Comparison of ENCODE assay signal across 17 cellular contexts in the genomic region with DNA sequence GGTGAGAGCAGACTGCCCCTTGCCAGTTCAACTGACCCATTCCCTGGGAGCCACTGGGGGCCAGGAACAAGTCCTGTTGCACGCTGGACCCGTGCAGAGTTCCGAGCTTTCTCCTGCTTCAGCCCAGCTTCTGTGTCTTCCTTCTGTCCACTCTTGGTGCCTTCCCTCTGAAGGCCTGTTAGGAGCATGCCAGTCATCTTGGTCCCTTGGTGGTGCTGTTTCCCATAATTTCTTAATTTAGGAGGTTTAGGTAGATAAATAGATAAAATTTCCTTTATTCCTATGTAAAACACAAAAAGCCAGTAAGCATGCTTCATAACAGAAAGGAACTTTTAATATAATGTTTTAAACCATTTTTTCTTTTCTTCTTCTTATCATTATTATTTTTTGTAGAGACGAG.
DNase-seq lines count a peak whose midpoint lies in the region; ATAC-seq, FAIRE-seq and TF ChIP-seq lines count a peak whose summit lies in the region.
"Had no signal": no experiment of that assay in that cellular context is flagged by ENCODE, and none has a peak within 500 bp of the region (broad histone marks: within the 10 kb centered on the region; RNA-seq: fewer than 3 reads in every experiment).

No MANE protein-coding gene starts in this region.

- intact Hi-C loops in GM12878 (cut with micrococcal nuclease; ENCODE audit: unreplicated experiment) = no loop called here

- no peak for DNase-seq in SK-N-SH
- DNase-seq in GM12878 (ENCODE audit: low read depth, low spot score) = no peak
- no peak for DNase-seq in epithelial cell of proximal tubule (ENCODE audit: low read depth)
- DNase-seq in renal cortical epithelial cell (ENCODE audit: low read depth) = peak; percentile 11
- no peak for DNase-seq in NCI-H2081 (lab: John Stamatoyannopoulos, UW)
- DNase-seq: 8988T; DMS 273 treated with DMSO at 0.1 percent for 48 hours; HCEC 1CT; NCI-H1105 treated with DMSO at 0.1 percent for 48 hours; NCI-H748 treated with DMSO at 0.1 percent for 48 hours; NK-92 treated with Interleukin-12 subunit alpha and Interleukin-12 subunit beta, amount 100 ng/mL, for 24 hours; SHP77 treated with DMSO at 0.1 percent for 48 hours had no signal

- H3K27ac ChIP-seq in SK-N-SH (ENCODE audit: low read depth in 2 of 2, low read length in 1 of 2) (no peak overlapping the region), GM12878 (ENCODE audit: control insufficient read depth, insufficient read depth) (no peak overlapping the region)

- no peak for TF ChIP-seq EP300 in SK-N-SH (IDR thresholded peaks at IDR 0.05; ENCODE audit: borderline replicate concordance in 1 of 2, low read depth in 1 of 2, low read length in 1 of 2)
- TF ChIP-seq EP300 in GM12878 (IDR thresholded peaks at IDR 0.05; ENCODE audit: borderline replicate concordance in 1 of 2, control insufficient read depth in 1 of 2, low read depth in 2 of 2, low read length in 2 of 2) = no peak

- no peaks in the 10 kb centered on the region for H3K9me2 ChIP-seq in SK-N-SH

- no peak for TF ChIP-seq POLR2A in GM12878 (IDR thresholded peaks at IDR 0.05; ENCODE audit: low read depth, low read length)

- in situ Hi-C loops in GM12878 (cut with MboI) = no loop called here

- no peak for ATAC-seq in SK-N-SH treated with all-trans-retinoic acid at 6 μM for 48 hours
- ATAC-seq in GM12878 = no peak
- no peak for ATAC-seq in GM18861 (IDR thresholded peaks at IDR 0.05; ENCODE audit: unreplicated experiment)
- ATAC-seq in HG02840 (IDR thresholded peaks at IDR 0.05; ENCODE audit: low FRiP score, unreplicated experiment) = no peak

- H3F3A ChIP-seq in SK-N-SH (replicated peaks; ENCODE audit: insufficient read depth) = no peaks in the 10 kb centered on the region

- H3K79me2 ChIP-seq in SK-N-SH (ENCODE audit: insufficient read depth) (no peaks in the 10 kb centered on the region), GM12878 (ENCODE audit: control insufficient read depth, insufficient read depth, low read length) (no peaks in the 10 kb centered on the region)

- H2AFZ ChIP-seq in SK-N-SH (ENCODE audit: low read depth) (no peak overlapping the region), GM12878 (ENCODE audit: control insufficient read depth, low read depth, low read length) (no peak overlapping the region)

- H3K9ac ChIP-seq in SK-N-SH = no peak overlapping the region
- no peak overlapping the region for H3K9ac ChIP-seq in GM12878 (ENCODE audit: control insufficient read depth, insufficient read depth, low read length)

- POLR2A ChIA-PET in SK-N-SH (lab: Yijun Ruan, JAX) = no interaction called here
- POLR2A ChIA-PET in GM12878 (lab: Charles Lee) = no interaction called here

- H3K9me3 ChIP-seq in SK-N-SH (no peaks in the 10 kb centered on the region), GM12878 (replicated peaks; ENCODE audit: control insufficient read depth, insufficient read depth, low read length) (no peaks in the 10 kb centered on the region)

- H3K4me3 ChIP-seq in SK-N-SH (ENCODE audit: low read depth in 2 of 2, low read length in 1 of 2) (no peak overlapping the region), GM12878 (no peak overlapping the region), epithelial cell of proximal tubule (ENCODE audit: low read depth, low read length) (no peak overlapping the region)

- RAD21 ChIA-PET in GM12878 (lab: Charles Lee; ENCODE audit: unreplicated experiment) = no interaction called here

- no peak for TF ChIP-seq RAD21 in SK-N-SH (IDR thresholded peaks at IDR 0.05; ENCODE audit: low read length)
- 0 out of 2 replicates have a peak, but pooled peaks have one; percentile 1 for TF ChIP-seq RAD21 in GM12878 (IDR thresholded peaks at IDR 0.05; ENCODE audit: insufficient read depth, low read depth, low read length)

- CTCF ChIA-PET in SK-N-SH (lab: Yijun Ruan, JAX) = no interaction called here
- CTCF ChIA-PET in GM12878 (lab: Yijun Ruan, JAX) = interaction anchor here (0.9 to 1.7 kb wide), 3 partner anchors 21 to 312 kb away, joined by 3 to 4 read pairs (median 3); no protein-coding TSS in a partner anchor

- H3K27me3 ChIP-seq in SK-N-SH (ENCODE audit: insufficient read depth) (no peaks in the 10 kb centered on the region), GM12878 (replicated peaks in 1 of 2; ENCODE audit: control insufficient read depth in 2 of 2, insufficient read depth in 2 of 2, low read length in 1 of 2) (no peaks in the 10 kb centered on the region)

- no peak overlapping the region for H3K4me2 ChIP-seq in SK-N-SH
- H3K4me2 ChIP-seq in GM12878 (ENCODE audit: control insufficient read depth, insufficient read depth) = no peak overlapping the region

- H4K20me1 ChIP-seq in SK-N-SH (ENCODE audit: insufficient read depth) (no peaks in the 10 kb centered on the region), GM12878 (ENCODE audit: control insufficient read depth, insufficient read depth) (no peaks in the 10 kb centered on the region)

- SMC1A ChIA-PET in GM12878 (lab: Charles Lee; ENCODE audit: uncharacterized antibody, unreplicated experiment) = interaction anchor here (0.7 kb wide), 1 partner anchor 229 kb away, joined by 3 read pairs; no protein-coding TSS in a partner anchor

- no TSS peak for BruUV-seq in GM12878 (replicated peaks; lab: Mats Ljungman, UMichigan)

- no peaks in the 10 kb centered on the region for H3K4me1 ChIP-seq in SK-N-SH (ENCODE audit: control insufficient read depth in 1 of 2, insufficient read depth in 2 of 2, low read depth in 1 of 2, low read length in 1 of 2)
- no peaks in the 10 kb centered on the region for H3K4me1 ChIP-seq in GM12878 (ENCODE audit: control insufficient read depth, insufficient read depth, low read length)

- H3K36me3 ChIP-seq in SK-N-SH (replicated peaks in 1 of 2; ENCODE audit: control insufficient read depth in 1 of 2, insufficient read depth in 2 of 2, low read length in 1 of 2) (no peaks in the 10 kb centered on the region), GM12878 (ENCODE audit: control insufficient read depth in 2 of 2, insufficient read depth in 2 of 2, low read length in 1 of 2) (no peaks in the 10 kb centered on the region)

- WGBS in SK-N-SH (ENCODE audit: low lambda C conversion rate) = 64% methylated on average over 4 of the region's 4 CpGs
- 13% methylated on average over 4 of the region's 4 CpGs for WGBS in GM12878 (ENCODE audit: insufficient coverage, insufficient replicate concordance, low lambda C conversion rate, missing lambda C conversion rate)

- peak; percentile 21; the same call in 1 of the 2 replicates for TF ChIP-seq CTCF in SK-N-SH (IDR thresholded peaks at IDR 0.05)
- peak in 1 of 3 experiments; percentile 26; a peak in 1 of 6 replicates for TF ChIP-seq CTCF in GM12878 (IDR thresholded peaks at IDR 0.05 in 2 of 3, conservative IDR thresholded peaks at IDR 0.05 in 1 of 3; ENCODE audit: control insufficient read depth in 2 of 3, extremely low read depth in 1 of 3, insufficient read depth in 1 of 3, low read depth in 3 of 3, low read length in 3 of 3)
- peak; percentile 36 for TF ChIP-seq CTCF in epithelial cell of proximal tubule (conservative IDR thresholded peaks at IDR 0.05; ENCODE audit: low read depth, low read length)

- no peak for FAIRE-seq in GM12878 (lab: Jason Lieb, UNC)
- FAIRE-seq: GM12891, GM18507 had no signal

TF ChIP-seq in SK-N-SH, 30 proteins besides CTCF, POLR2A, EP300 and RAD21 (continues in another document):
- TF ChIP-seq JUND (IDR thresholded peaks at IDR 0.05) (no peak), RXRA (IDR thresholded peaks at IDR 0.05; ENCODE audit: borderline replicate concordance, low read depth) (no peak), USF1 (IDR thresholded peaks at IDR 0.05; ENCODE audit: borderline replicate concordance, low read depth) (no peak), FOXJ3 (CRISPR knock-in tag; IDR thresholded peaks at IDR 0.05) (no peak), TCF12 (IDR thresholded peaks at IDR 0.05) (no peak), GATA2 (CRISPR knock-in tag; IDR thresholded peaks at IDR 0.05) (no peak), POLR2AphosphoS5 (IDR thresholded peaks at IDR 0.05; ENCODE audit: low read depth, low read length) (no peak)

TF ChIP-seq in SK-N-SH treated with all-trans-retinoic acid at 6 μM for 48 hours, 23 proteins besides CTCF, POLR2A, EP300 and RAD21 (continues in another document):
- TF ChIP-seq, protein P1, sequence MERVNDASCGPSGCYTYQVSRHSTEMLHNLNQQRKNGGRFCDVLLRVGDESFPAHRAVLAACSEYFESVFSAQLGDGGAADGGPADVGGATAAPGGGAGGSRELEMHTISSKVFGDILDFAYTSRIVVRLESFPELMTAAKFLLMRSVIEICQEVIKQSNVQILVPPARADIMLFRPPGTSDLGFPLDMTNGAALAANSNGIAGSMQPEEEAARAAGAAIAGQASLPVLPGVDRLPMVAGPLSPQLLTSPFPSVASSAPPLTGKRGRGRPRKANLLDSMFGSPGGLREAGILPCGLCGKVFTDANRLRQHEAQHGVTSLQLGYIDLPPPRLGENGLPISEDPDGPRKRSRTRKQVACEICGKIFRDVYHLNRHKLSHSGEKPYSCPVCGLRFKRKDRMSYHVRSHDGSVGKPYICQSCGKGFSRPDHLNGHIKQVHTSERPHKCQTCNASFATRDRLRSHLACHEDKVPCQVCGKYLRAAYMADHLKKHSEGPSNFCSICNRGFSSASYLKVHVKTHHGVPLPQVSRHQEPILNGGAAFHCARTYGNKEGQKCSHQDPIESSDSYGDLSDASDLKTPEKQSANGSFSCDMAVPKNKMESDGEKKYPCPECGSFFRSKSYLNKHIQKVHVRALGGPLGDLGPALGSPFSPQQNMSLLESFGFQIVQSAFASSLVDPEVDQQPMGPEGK (CRISPR knock-in tag; IDR thresholded peaks at IDR 0.05; ENCODE audit: borderline replicate concordance) = no peak
- TF ChIP-seq ZFP3 (CRISPR knock-in tag; IDR thresholded peaks at IDR 0.05) = no peak

TF ChIP-seq in GM12878, 131 proteins besides CTCF, POLR2A, EP300 and RAD21 (continues in another document):
- TF ChIP-seq, protein P2, sequence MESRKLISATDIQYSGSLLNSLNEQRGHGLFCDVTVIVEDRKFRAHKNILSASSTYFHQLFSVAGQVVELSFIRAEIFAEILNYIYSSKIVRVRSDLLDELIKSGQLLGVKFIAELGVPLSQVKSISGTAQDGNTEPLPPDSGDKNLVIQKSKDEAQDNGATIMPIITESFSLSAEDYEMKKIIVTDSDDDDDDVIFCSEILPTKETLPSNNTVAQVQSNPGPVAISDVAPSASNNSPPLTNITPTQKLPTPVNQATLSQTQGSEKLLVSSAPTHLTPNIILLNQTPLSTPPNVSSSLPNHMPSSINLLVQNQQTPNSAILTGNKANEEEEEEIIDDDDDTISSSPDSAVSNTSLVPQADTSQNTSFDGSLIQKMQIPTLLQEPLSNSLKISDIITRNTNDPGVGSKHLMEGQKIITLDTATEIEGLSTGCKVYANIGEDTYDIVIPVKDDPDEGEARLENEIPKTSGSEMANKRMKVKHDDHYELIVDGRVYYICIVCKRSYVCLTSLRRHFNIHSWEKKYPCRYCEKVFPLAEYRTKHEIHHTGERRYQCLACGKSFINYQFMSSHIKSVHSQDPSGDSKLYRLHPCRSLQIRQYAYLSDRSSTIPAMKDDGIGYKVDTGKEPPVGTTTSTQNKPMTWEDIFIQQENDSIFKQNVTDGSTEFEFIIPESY (IDR thresholded peaks at IDR 0.05) = no peak
- TF ChIP-seq SIX5 (IDR thresholded peaks at IDR 0.05; ENCODE audit: low read depth, low read length, severe bottlenecking) (no peak), EED (IDR thresholded peaks at IDR 0.05; ENCODE audit: low read depth) (no peak)

Comparison
In these comparisons a context has a peak if more than half of its experiments do, and no peak if none do; other contexts are left out.
1. Of the 26 proteins assayed by ChIP-seq in both GM12878 and SK-N-SH: peak only in GM12878: RAD21; only in SK-N-SH: none; in both: none; in neither: 24; mixed calls (peak in some experiments, not most) for 1.